ENCODE assay signal across 19 cellular contexts in genomic region chr15:28005004-28005527, GRCh38.
"Had no signal": no experiment of that assay in that cellular context is flagged by ENCODE, and none has a peak within 500 bp of the region (broad histone marks: within the 10 kb centered on the region; RNA-seq: fewer than 3 reads in every experiment).

No MANE protein-coding gene starts in this region.

- H3K36me3 ChIP-seq: esophagus squamous epithelium, neutrophil, right atrium auricular region, sigmoid colon, stomach, upper lobe of left lung had no signal

- H3K27ac Mint-ChIP-seq: naive thymus-derived CD4-positive, alpha-beta T cell; nephron progenitor cell had no signal

- ATAC-seq: left cardiac atrium, left ventricle myocardium superior had no signal

- H3K9me3 ChIP-seq: neutrophil, right atrium auricular region, upper lobe of left lung had no signal

- H3K4me1 ChIP-seq: right atrium auricular region, sigmoid colon, stomach, upper lobe of left lung had no signal

- H3K27me3 ChIP-seq: esophagus squamous epithelium, neutrophil, right atrium auricular region, sigmoid colon, stomach, upper lobe of left lung had no signal

- H3K4me1 Mint-ChIP-seq: naive thymus-derived CD4-positive, alpha-beta T cell; nephron progenitor cell had no signal

- H3K4me3 ChIP-seq: esophagus squamous epithelium, right atrium auricular region, sigmoid colon, skin epidermis, stomach, upper lobe of left lung had no signal

- DNase-seq: dermis blood vessel endothelial cell; esophagus squamous epithelium; foreskin fibroblast; kidney; left cardiac atrium; left ventricle myocardium superior; mesendoderm; naive thymus-derived CD4-positive, alpha-beta T cell; nephron progenitor cell; sigmoid colon; stimulated activated CD4-positive, alpha-beta T cell treated with anti-CD3 and anti-CD28 coated beads, Interleukin-2, amount 100 ng/mL, for 24 hours; stimulated activated CD4-positive, alpha-beta T cell treated with anti-CD3 and anti-CD28 coated beads, Interleukin-4, amount 100 ng/mL, for 4 hours; stimulated activated naive CD4-positive, alpha-beta T cell; stomach; substantia nigra had no signal

- H3K27ac ChIP-seq: esophagus squamous epithelium, neutrophil, right atrium auricular region, sigmoid colon, skin epidermis, stomach, upper lobe of left lung had no signal

- H3K4me3 Mint-ChIP-seq: naive thymus-derived CD4-positive, alpha-beta T cell; nephron progenitor cell had no signal
